Comparison of ENCODE assay signal across 10 cellular contexts in genomic region chr7:86963599-86964230, GRCh38.
DNase-seq lines count a peak whose midpoint lies in the region; ATAC-seq, FAIRE-seq and TF ChIP-seq lines count a peak whose summit lies in the region.
"Had no signal": no experiment of that assay in that cellular context is flagged by ENCODE, and none has a peak within 500 bp of the region (broad histone marks: within the 10 kb centered on the region; RNA-seq: fewer than 3 reads in every experiment).

No MANE protein-coding gene starts in this region.

- H3K27me3 ChIP-seq in astrocyte (ENCODE audit: insufficient read depth, low read length) (no peaks in the 10 kb centered on the region), lower lobe of right lung (ENCODE audit: low read depth) (no peaks in the 10 kb centered on the region), left lung (no peaks in the 10 kb centered on the region)

- intact Hi-C loops in lower lobe of right lung (cut with DNase I) (no loop called here), left ventricle myocardium superior (cut with micrococcal nuclease) (no loop called here), left lung (cut with DNase I) (no loop called here)

- H3K36me3 ChIP-seq in astrocyte (ENCODE audit: insufficient read depth, low read length), result no peaks in the 10 kb centered on the region
- no peaks in the 10 kb centered on the region for H3K36me3 ChIP-seq in lower lobe of right lung
- no peaks in the 10 kb centered on the region for H3K36me3 ChIP-seq in left lung

- H3K27ac ChIP-seq in astrocyte (ENCODE audit: low read depth, low read length) (no peak overlapping the region), lower lobe of right lung (no peak overlapping the region), left lung (no peak overlapping the region)

- H3K27ac Mint-ChIP-seq in astrocyte (ENCODE audit: unreplicated experiment), result peak overlapping the region; percentile 88

- no peaks in the 10 kb centered on the region for H3K27me3 Mint-ChIP-seq in astrocyte (ENCODE audit: low read depth, unreplicated experiment)

- no peak overlapping the region for H3K4me3 ChIP-seq in astrocyte (ENCODE audit: insufficient read depth, low read depth, low read length)
- H3K4me3 ChIP-seq in lower lobe of right lung, result no peak overlapping the region
- H3K4me3 ChIP-seq in left lung, result no peak overlapping the region

- H3K36me3 Mint-ChIP-seq in astrocyte (ENCODE audit: low read depth, unreplicated experiment), result no peaks in the 10 kb centered on the region

- H4K20me1 ChIP-seq in astrocyte (ENCODE audit: insufficient read depth, low read length), result no peaks in the 10 kb centered on the region

- TF ChIP-seq CTCF in astrocyte (IDR thresholded peaks at IDR 0.05; ENCODE audit: insufficient read depth, low read depth, low read length) (no peak), lower lobe of right lung (IDR thresholded peaks at IDR 0.05) (no peak), left lung (IDR thresholded peaks at IDR 0.05) (no peak)

- FAIRE-seq in astrocyte (lab: Jason Lieb, UNC), result no peak

- H2AFZ ChIP-seq in astrocyte (ENCODE audit: low read depth, low read length), result no peak overlapping the region

- H3K4me3 Mint-ChIP-seq in astrocyte (ENCODE audit: unreplicated experiment), result peak overlapping the region; percentile 4

- ATAC-seq in GM19397 (IDR thresholded peaks at IDR 0.05; ENCODE audit: unreplicated experiment), result peak; percentile 83
- ATAC-seq in HG03045 (IDR thresholded peaks at IDR 0.05; ENCODE audit: unreplicated experiment), result peak; percentile 93
- ATAC-seq in lower lobe of right lung, result no peak
- ATAC-seq in left ventricle myocardium superior, result no peak
- ATAC-seq in left lung, result no peak

- peaks cover 8% of the 10 kb centered on the region for H3K9me3 Mint-ChIP-seq in astrocyte (ENCODE audit: unreplicated experiment)

- no peaks in the 10 kb centered on the region for H3K79me2 ChIP-seq in astrocyte (ENCODE audit: insufficient read depth, low read length)

- H3K9ac ChIP-seq in astrocyte (ENCODE audit: low read length), result no peak overlapping the region

- H3K9me3 ChIP-seq in astrocyte (ENCODE audit: insufficient read depth, low read depth, low read length), result no peaks in the 10 kb centered on the region
- H3K9me3 ChIP-seq in lower lobe of right lung, result no peaks in the 10 kb centered on the region
- H3K9me3 ChIP-seq in left lung, result no peaks in the 10 kb centered on the region

- no peaks in the 10 kb centered on the region for H3K4me1 ChIP-seq in astrocyte (ENCODE audit: insufficient read depth, low read length)
- H3K4me1 ChIP-seq in lower lobe of right lung, result no peaks in the 10 kb centered on the region
- no peaks in the 10 kb centered on the region for H3K4me1 ChIP-seq in left lung

- H3K4me2 ChIP-seq in astrocyte (ENCODE audit: low read length), result peak overlapping the region; percentile 47

- DNase-seq in EH (ENCODE audit: low read depth) (peak; percentile 36), astrocyte (ENCODE audit: low read depth) (peak; percentile 6), lower lobe of right lung (no peak), left ventricle myocardium superior (no peak), left lung (no peak), T1000 (lab: John Stamatoyannopoulos, UW) (no peak)
- DNase-seq: activated CD4-positive, alpha-beta T cell treated with anti-CD3 and anti-CD28 coated beads for 4 hours; stimulated activated CD4-positive, alpha-beta T cell treated with anti-CD3 and anti-CD28 coated beads, Interleukin-12 subunit alpha, Interleukin-12 subunit beta, amount 100 ng/mL, for 4 hours had no signal

- peaks cover 38% of the 10 kb centered on the region for H3K4me1 Mint-ChIP-seq in astrocyte (ENCODE audit: low read depth, unreplicated experiment)

Comparison
In these comparisons a context has a peak if more than half of its experiments do, and no peak if none do; other contexts are left out.
1. DNase-seq: peak in EH (single experiment) and astrocyte (single experiment); none in lower lobe of right lung (single experiment), left ventricle myocardium superior (single experiment), left lung (0 of 2) and T1000 (single experiment).
2. ATAC-seq: peak in GM19397 (single experiment) and HG03045 (single experiment); none in lower lobe of right lung (0 of 2), left ventricle myocardium superior (single experiment) and left lung (single experiment).